Comparison of ENCODE assay signal across 22 cellular contexts in the genomic region with DNA sequence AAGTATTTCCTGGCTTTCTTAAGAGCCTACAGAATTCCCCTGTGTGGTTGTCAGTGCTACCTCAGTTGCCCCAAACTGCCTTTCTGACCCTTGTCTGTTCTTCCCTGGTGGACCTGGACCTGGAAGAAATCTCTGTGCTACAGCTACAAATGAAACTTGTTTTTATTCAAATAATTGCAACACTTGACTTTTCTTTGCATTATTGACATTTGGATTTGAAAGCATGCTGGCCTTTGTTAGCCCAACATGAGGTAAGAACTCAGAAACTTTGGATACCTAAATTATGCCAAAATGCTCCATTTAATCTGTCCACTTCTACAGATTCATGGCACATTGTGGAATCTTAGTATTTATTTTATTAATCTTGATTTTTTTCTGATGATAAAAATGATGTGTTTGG.
DNase-seq lines count a peak whose midpoint lies in the region; ATAC-seq, FAIRE-seq and TF ChIP-seq lines count a peak whose summit lies in the region.
"Had no signal": no experiment of that assay in that cellular context is flagged by ENCODE, and none has a peak within 500 bp of the region (broad histone marks: within the 10 kb centered on the region; RNA-seq: fewer than 3 reads in every experiment).

No MANE protein-coding gene starts in this region.

- no peak overlapping the region for H3K4me3 Mint-ChIP-seq in activated CD8-positive, alpha-beta T cell treated with anti-CD3 and anti-CD28 coated beads for 36 hours
- H3K4me3 Mint-ChIP-seq: CD4-positive, alpha-beta memory T cell had no signal

- H3K9me3 ChIP-seq in BLaER1 (no peaks in the 10 kb centered on the region), HepG2 (ENCODE audit: low read length) (no peaks in the 10 kb centered on the region), skeletal muscle tissue (ENCODE audit: control insufficient read depth in 3 of 3, low read length in 3 of 3) (no peaks in the 10 kb centered on the region)
- H3K9me3 ChIP-seq: SK-N-SH had no signal

- H2AFZ ChIP-seq in HepG2 (ENCODE audit: low read length) = no peak overlapping the region
- H2AFZ ChIP-seq: PC-9 had no signal

- POLR2A ChIA-PET in HepG2 (lab: Yijun Ruan, JAX) = no interaction called here
- POLR2A ChIA-PET in activated CD8-positive, alpha-beta T cell treated with anti-CD3 and anti-CD28 coated beads for 36 hours (lab: Charles Lee) = interaction anchor here (1.0 kb wide), 1 partner anchor 21 kb away, joined by 5 read pairs; no protein-coding TSS in a partner anchor

- no peak for TF ChIP-seq CTCF in HepG2 (CRISPR knock-in tag; IDR thresholded peaks at IDR 0.05)
- no peak for TF ChIP-seq CTCF in activated CD8-positive, alpha-beta T cell treated with anti-CD3 and anti-CD28 coated beads for 36 hours (IDR thresholded peaks at IDR 0.05)

- FAIRE-seq in HepG2 (lab: Jason Lieb, UNC) = peak; percentile 30
- FAIRE-seq: H54, K562 had no signal

- H4K20me1 ChIP-seq in BLaER1 (no peaks in the 10 kb centered on the region), HepG2 (ENCODE audit: insufficient read depth, low read length) (peaks cover 12% of the 10 kb centered on the region)

- no peaks in the 10 kb centered on the region for H3K9me3 Mint-ChIP-seq in activated CD8-positive, alpha-beta T cell treated with anti-CD3 and anti-CD28 coated beads for 36 hours

- H3K9ac ChIP-seq in BLaER1 (no peak overlapping the region; the same call in 1 of the 2 replicates), HepG2 (ENCODE audit: insufficient read depth, low read depth, low read length) (no peak overlapping the region), skeletal muscle tissue (ENCODE audit: low read depth in 1 of 3, low read length in 3 of 3) (no peak overlapping the region)
- H3K9ac ChIP-seq: SK-N-SH had no signal

- CTCF ChIA-PET in HepG2 (lab: Yijun Ruan, JAX; ENCODE audit: low intra/inter-chr PET ratio, low total read pairs) = no interaction called here
- CTCF ChIA-PET in activated CD8-positive, alpha-beta T cell treated with anti-CD3 and anti-CD28 coated beads for 36 hours (lab: Charles Lee) = interaction anchor here (0.9 to 4.5 kb wide), 4 partner anchors 14 to 143 kb away, joined by 4 to 30 read pairs (median 6); a partner anchor contains a TSS

- peaks cover 3% of the 10 kb centered on the region for H3K27me3 Mint-ChIP-seq in activated CD8-positive, alpha-beta T cell treated with anti-CD3 and anti-CD28 coated beads for 36 hours
- H3K27me3 Mint-ChIP-seq: CD4-positive, alpha-beta memory T cell had no signal

- H3K27me3 ChIP-seq in BLaER1 (no peaks in the 10 kb centered on the region), HepG2 (ENCODE audit: control insufficient read depth in 1 of 2, insufficient read depth in 2 of 2, low read length in 2 of 2) (no peaks in the 10 kb centered on the region), skeletal muscle tissue (ENCODE audit: control insufficient read depth in 3 of 3, insufficient read depth in 3 of 3, low read length in 3 of 3) (no peaks in the 10 kb centered on the region)

- peaks cover 95% of the 10 kb centered on the region for H3K4me1 ChIP-seq in BLaER1
- H3K4me1 ChIP-seq in HepG2 (ENCODE audit: insufficient read depth, low read length) = peaks cover 25% of the 10 kb centered on the region
- H3K4me1 ChIP-seq in skeletal muscle tissue (ENCODE audit: control insufficient read depth in 3 of 3, insufficient read depth in 3 of 3, low read length in 3 of 3) = peaks cover 49 to 85% (median 67%) of the 10 kb centered on the region in 3 donors

- TF ChIP-seq RAD21 in HepG2 (CRISPR knock-in tag; IDR thresholded peaks at IDR 0.05) = no peak

- DNase-seq in HepG2 (ENCODE audit: low spot score) (peak; percentile 17), mesenteric fat pad (ENCODE audit: low spot score) (no peak), putamen (ENCODE audit: low spot score) (no peak)
- DNase-seq in activated CD8-positive, alpha-beta T cell treated with anti-CD3 and anti-CD28 coated beads for 36 hours = no peak
- DNase-seq: CD4-positive, alpha-beta memory T cell; DMS153; GDM1; NCI-H1092; NCI-H1436 treated with DMSO at 0.1 percent for 48 hours; NCI-H1930; NCI-H226; NCI-H510A treated with DMSO at 0.1 percent for 48 hours; NCI-H748 treated with DMSO at 0.1 percent for 48 hours; PC-9; SIG-M5; SK-N-SH had no signal

- TF ChIP-seq POLR2A in HepG2 (IDR thresholded peaks at IDR 0.05; ENCODE audit: insufficient read depth in 1 of 2, low read depth in 2 of 2, low read length in 2 of 2) = no peak

- in situ Hi-C loops in HepG2 (cut with HindIII; ENCODE audit: extremely low pct_ligation_motif_present, low pct_unique_long_range_greater_than_20kb) = no loop called here

- peaks cover 9% of the 10 kb centered on the region for H3K36me3 Mint-ChIP-seq in activated CD8-positive, alpha-beta T cell treated with anti-CD3 and anti-CD28 coated beads for 36 hours (ENCODE audit: low read depth)
- H3K36me3 Mint-ChIP-seq: CD4-positive, alpha-beta memory T cell had no signal

- peaks cover 12% of the 10 kb centered on the region for H3K79me2 ChIP-seq in HepG2 (ENCODE audit: insufficient read depth, low read length)

- H3K4me3 ChIP-seq in BLaER1 (peak overlapping the region; percentile 26; the same call in 1 of the 2 replicates), HepG2 (replicated peaks in 1 of 3; ENCODE audit: insufficient read depth in 1 of 3, low read depth in 2 of 3, low read length in 3 of 3) (no peak overlapping the region), skeletal muscle tissue (ENCODE audit: low read length in 3 of 3) (no peak overlapping the region)
- H3K4me3 ChIP-seq: K562, PC-9 had no signal

- BruUV-seq in HepG2 (replicated peaks; lab: Mats Ljungman, UMichigan) = no TSS peak

- H3K27ac ChIP-seq in BLaER1 (peak overlapping the region; percentile 70), HepG2 (ENCODE audit: extremely low read length, insufficient read depth, low read length) (no peak overlapping the region), skeletal muscle tissue (ENCODE audit: low read depth, low read length) (peak overlapping the region; percentile 1)
- H3K27ac ChIP-seq: PC-9, RWPE1 had no signal

- peaks cover 18% of the 10 kb centered on the region for H3K4me1 Mint-ChIP-seq in activated CD8-positive, alpha-beta T cell treated with anti-CD3 and anti-CD28 coated beads for 36 hours (ENCODE audit: low read depth)

- intact Hi-C loops in HepG2 (cut with micrococcal nuclease; ENCODE audit: unreplicated experiment) = no loop called here
- intact Hi-C loops in activated CD8-positive, alpha-beta T cell treated with anti-CD3 and anti-CD28 coated beads for 36 hours (cut with micrococcal nuclease) = no loop called here

- H3K4me2 ChIP-seq in BLaER1 (peak overlapping the region; percentile 98), HepG2 (ENCODE audit: low read depth, low read length) (no peak overlapping the region)
- H3K4me2 ChIP-seq: PC-9, SK-N-SH had no signal

- no peak for TF ChIP-seq EP300 in HepG2 (IDR thresholded peaks at IDR 0.05; ENCODE audit: low read depth in 2 of 2, low read length in 2 of 2)
- TF ChIP-seq EP300 in HepG2 (CRISPR knock-in tag; IDR thresholded peaks at IDR 0.05; ENCODE audit: borderline replicate concordance) = no peak

- ATAC-seq in HG02798 (IDR thresholded peaks at IDR 0.05; ENCODE audit: poor library complexity, unreplicated experiment) (peak; percentile 3), HepG2 (no peak)
- no peak for ATAC-seq in activated CD8-positive, alpha-beta T cell treated with anti-CD3 and anti-CD28 coated beads for 36 hours
- ATAC-seq: K562 had no signal

- H3K36me3 ChIP-seq in BLaER1 (peaks cover 11% of the 10 kb centered on the region), HepG2 (replicated peaks in 1 of 2; ENCODE audit: control insufficient read depth in 1 of 2, insufficient read depth in 2 of 2, low read length in 2 of 2) (peaks cover 9 to 44% of the 10 kb centered on the region in 2 experiments), skeletal muscle tissue (ENCODE audit: control insufficient read depth in 3 of 3, insufficient read depth in 3 of 3, low read length in 3 of 3) (no peaks in the 10 kb centered on the region)

- H3K27ac Mint-ChIP-seq in activated CD8-positive, alpha-beta T cell treated with anti-CD3 and anti-CD28 coated beads for 36 hours = no peak overlapping the region

TF ChIP-seq in HepG2, 621 proteins besides CTCF, POLR2A, EP300 and RAD21:
- TF ChIP-seq, protein P1, sequence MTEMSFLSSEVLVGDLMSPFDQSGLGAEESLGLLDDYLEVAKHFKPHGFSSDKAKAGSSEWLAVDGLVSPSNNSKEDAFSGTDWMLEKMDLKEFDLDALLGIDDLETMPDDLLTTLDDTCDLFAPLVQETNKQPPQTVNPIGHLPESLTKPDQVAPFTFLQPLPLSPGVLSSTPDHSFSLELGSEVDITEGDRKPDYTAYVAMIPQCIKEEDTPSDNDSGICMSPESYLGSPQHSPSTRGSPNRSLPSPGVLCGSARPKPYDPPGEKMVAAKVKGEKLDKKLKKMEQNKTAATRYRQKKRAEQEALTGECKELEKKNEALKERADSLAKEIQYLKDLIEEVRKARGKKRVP (CRISPR knock-in tag; IDR thresholded peaks at IDR 0.05) = peak in 1 of 2 experiments; percentile 47; a peak in 1 of 4 replicates
- TF ChIP-seq CEBPG (CRISPR knock-in tag; IDR thresholded peaks at IDR 0.05) (peak; percentile 42), CEBPB (IDR thresholded peaks at IDR 0.05; ENCODE audit: borderline replicate concordance, low read depth, low read length) (peak; percentile 34; the same call in 1 of the 2 replicates), FOXA3 (CRISPR knock-in tag; IDR thresholded peaks at IDR 0.05) (peak; percentile 14; the same call in 1 of the 2 replicates), HNF4A (CRISPR knock-in tag; IDR thresholded peaks at IDR 0.05) (peak; percentile 9; the same call in 1 of the 2 replicates), ZSCAN30 (CRISPR knock-in tag; IDR thresholded peaks at IDR 0.05) (no peak), TOPORS (CRISPR knock-in tag; IDR thresholded peaks at IDR 0.05) (no peak), KMT2A (CRISPR knock-in tag; IDR thresholded peaks at IDR 0.05) (no peak), BORCS8-MEF2B (CRISPR knock-in tag; IDR thresholded peaks at IDR 0.05) (no peak), ZNF30 (CRISPR knock-in tag; IDR thresholded peaks at IDR 0.05) (no peak), ZC3H4 (CRISPR knock-in tag; IDR thresholded peaks at IDR 0.05; ENCODE audit: borderline replicate concordance) (no peak)
- TF ChIP-seq, protein P2, sequence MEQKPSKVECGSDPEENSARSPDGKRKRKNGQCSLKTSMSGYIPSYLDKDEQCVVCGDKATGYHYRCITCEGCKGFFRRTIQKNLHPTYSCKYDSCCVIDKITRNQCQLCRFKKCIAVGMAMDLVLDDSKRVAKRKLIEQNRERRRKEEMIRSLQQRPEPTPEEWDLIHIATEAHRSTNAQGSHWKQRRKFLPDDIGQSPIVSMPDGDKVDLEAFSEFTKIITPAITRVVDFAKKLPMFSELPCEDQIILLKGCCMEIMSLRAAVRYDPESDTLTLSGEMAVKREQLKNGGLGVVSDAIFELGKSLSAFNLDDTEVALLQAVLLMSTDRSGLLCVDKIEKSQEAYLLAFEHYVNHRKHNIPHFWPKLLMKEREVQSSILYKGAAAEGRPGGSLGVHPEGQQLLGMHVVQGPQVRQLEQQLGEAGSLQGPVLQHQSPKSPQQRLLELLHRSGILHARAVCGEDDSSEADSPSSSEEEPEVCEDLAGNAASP (CRISPR knock-in tag; IDR thresholded peaks at IDR 0.05; ENCODE audit: borderline replicate concordance) = no peak
TF ChIP-seq in HepG2: peak in this region for 5.
